Comparison of ENCODE assay signal across 8 cellular contexts in genomic region chr5:95962475-95962773, GRCh38. TPM values are rescaled to one million over a fixed set of nuclear protein-coding genes. Genes with fewer than 3 reads are reported as not detected.
DNase-seq lines count a peak whose midpoint lies in the region; ATAC-seq and TF ChIP-seq lines count a peak whose summit lies in the region.

No MANE protein-coding gene starts in this region.

- intact Hi-C loops in activated B cell treated with CpG ODN at 0.5 μM for 24 hours (cut with micrococcal nuclease), result loop anchor here (1.0 to 5.0 kb wide), 3 partner anchors 103 to 180 kb away; no protein-coding TSS in a partner anchor

- peak overlapping the region; percentile 98; the same call in 1 of the 2 replicates for H3K9ac ChIP-seq in GM23248

- in situ Hi-C loops in GM23248 (cut with MboI), result no loop called here

- peak overlapping the region; percentile 96 for H3K4me3 Mint-ChIP-seq in activated B cell treated with CpG ODN at 0.5 μM for 24 hours

- H3K4me3 ChIP-seq in GM23248 (peak overlapping the region; percentile 97), skeletal muscle cell (ENCODE audit: low read depth, low read length) (peak overlapping the region; percentile 94)

- peaks cover 30% of the 10 kb centered on the region for H3K36me3 Mint-ChIP-seq in activated B cell treated with CpG ODN at 0.5 μM for 24 hours (ENCODE audit: low read depth)

- peaks cover 67% of the 10 kb centered on the region for H3K79me2 ChIP-seq in GM23248 (ENCODE audit: insufficient read depth)

- peaks cover 9% of the 10 kb centered on the region; the same call in 1 of the 2 replicates for H4K20me1 ChIP-seq in GM23248 (ENCODE audit: insufficient read depth)

- CTCF ChIA-PET in activated B cell treated with CpG ODN at 0.5 μM for 24 hours (lab: Charles Lee), result no interaction called here

- H3K4me2 ChIP-seq in GM23248 (ENCODE audit: unreplicated experiment), result peak overlapping the region; percentile 46

- H3K4me1 Mint-ChIP-seq in activated B cell treated with CpG ODN at 0.5 μM for 24 hours, result peaks cover 45% of the 10 kb centered on the region

- H3K4me1 ChIP-seq in GM23248 (ENCODE audit: insufficient read depth) (peaks cover 6% of the 10 kb centered on the region), foreskin keratinocyte (peaks cover 26% of the 10 kb centered on the region)

- no peaks in the 10 kb centered on the region for H3K9me3 Mint-ChIP-seq in activated B cell treated with CpG ODN at 0.5 μM for 24 hours

- peak overlapping the region; percentile 68 for H2AFZ ChIP-seq in GM23248

- POLR2A ChIA-PET in activated B cell treated with CpG ODN at 0.5 μM for 24 hours (lab: Charles Lee), result interaction anchor here (2.1 to 3.8 kb wide), 4 partner anchors 34 to 315 kb away, joined by 5 to 26 read pairs (median 12); partner anchors contain the start of gene RFESD

- peaks cover 23% of the 10 kb centered on the region for H3K36me3 ChIP-seq in GM23248 (ENCODE audit: low read depth)

- H3K27ac ChIP-seq in GM23248 (peak overlapping the region; percentile 90), foreskin keratinocyte (peak overlapping the region; percentile 58)

- DNase-seq in GM23248 (no peak), activated B cell treated with CpG ODN at 0.5 μM for 24 hours (no peak), foreskin keratinocyte (no peak), skeletal muscle cell (ENCODE audit: low read depth) (no peak), GM10266 (ENCODE audit: extremely low spot score) (no peak), NCI-H1092 treated with DMSO at 0.1 percent for 48 hours (lab: John Stamatoyannopoulos, UW) (no peak), DMS153 (lab: John Stamatoyannopoulos, UW) (no peak), DMS53 (lab: John Stamatoyannopoulos, UW) (no peak)

- ATAC-seq in activated B cell treated with CpG ODN at 0.5 μM for 24 hours (ENCODE audit: low read depth) (no peak), foreskin keratinocyte (no peak)

- WGBS in GM23248 (ENCODE audit: low coverage in 1 of 2, low lambda C conversion rate in 2 of 2, missing lambda C conversion rate in 2 of 2), 2 experiments, result 80 to 84% methylated on average over 8 of the region's 8 CpGs

- H3F3A ChIP-seq in GM23248 (ENCODE audit: insufficient read depth), result peaks cover 49% of the 10 kb centered on the region

- H3K9me3 ChIP-seq in GM23248 (ENCODE audit: low read depth), result no peaks in the 10 kb centered on the region

- TF ChIP-seq CTCF in activated B cell treated with CpG ODN at 0.5 μM for 24 hours (IDR thresholded peaks at IDR 0.05) (no peak), foreskin keratinocyte (conservative IDR thresholded peaks at IDR 0.05) (no peak), GM10266 (IDR thresholded peaks at IDR 0.05; ENCODE audit: control insufficient read depth, insufficient read depth, low read depth, missing control alignments) (no peak)

- H3K27me3 ChIP-seq in GM23248 (replicated peaks; ENCODE audit: insufficient read depth) (no peaks in the 10 kb centered on the region), foreskin keratinocyte (no peaks in the 10 kb centered on the region)

- H3K9me2 ChIP-seq in GM23248 (ENCODE audit: insufficient read depth), result no peaks in the 10 kb centered on the region

- peak overlapping the region; percentile 97 for H3K27ac Mint-ChIP-seq in activated B cell treated with CpG ODN at 0.5 μM for 24 hours

- no peaks in the 10 kb centered on the region for H3K27me3 Mint-ChIP-seq in activated B cell treated with CpG ODN at 0.5 μM for 24 hours

RNA-seq across cellular contexts. Expression of gene ELL2, which starts 0.8 kb away (rescaled TPM):
- total RNA-seq in GM23248 (2014; rRNA removed; shearing (Covaris generic)), result 228 and 243 TPM in 2 replicates
- 147 and 159 TPM in 2 replicates for polyA plus RNA-seq in GM23248 (2016; fragmentation: Nextera tagmentation; extraction: Ambion mirVana)
- 52.9 and 56.0 TPM in 2 replicates for total RNA-seq in activated B cell treated with CpG ODN at 0.5 μM for 24 hours
- total RNA-seq in foreskin keratinocyte, result 84.5 and 88.6 TPM in 2 replicates
- 22.1 and 27.2 TPM in 2 replicates for polyA plus RNA-seq in foreskin keratinocyte
